In the genomic region with DNA sequence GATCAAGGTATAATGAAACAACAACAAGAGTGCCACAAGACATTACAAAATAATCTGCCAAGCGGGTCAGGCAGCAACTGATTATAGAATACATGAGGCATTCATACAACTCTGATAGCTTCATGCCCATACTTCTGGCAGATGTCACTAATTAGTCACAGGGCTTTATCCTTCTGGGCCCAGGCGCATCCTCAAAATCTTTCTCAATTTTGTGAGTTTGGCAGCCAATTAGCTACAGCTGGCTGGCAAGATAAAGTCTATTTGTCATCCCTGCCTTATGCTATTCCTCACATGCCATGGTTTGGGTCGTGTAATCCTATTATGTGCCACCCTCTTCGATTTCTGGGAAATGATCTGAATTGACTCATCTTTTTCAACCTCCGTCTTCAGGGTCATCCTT, we compare ENCODE assay signal across 27 cellular contexts.
"Had no signal": no experiment of that assay in that cellular context is flagged by ENCODE, and none has a peak within 500 bp of the region (broad histone marks: within the 10 kb centered on the region; RNA-seq: fewer than 3 reads in every experiment).

No MANE protein-coding gene starts in this region.

- H3K27me3 Mint-ChIP-seq: activated naive CD4-positive, alpha-beta T cell treated with anti-CD3 and anti-CD28 coated beads, Interleukin-2, amount 50 U/mL, for 24 hours; dendritic cell treated with granulocyte-macrophage colony-stimulating factor and Interleukin-4, amounts not matched to agents 40 ng/mL and 50 ng/mL, for 4 days; naive thymus-derived CD4-positive, alpha-beta T cell had no signal

- H3K27ac ChIP-seq: ascending aorta, brain microvascular endothelial cell, hepatocyte, left ventricle myocardium inferior, sigmoid colon, testis, uterus had no signal

- H3K79me2 ChIP-seq: hepatocyte had no signal

- H3K4me1 Mint-ChIP-seq: neural crest cell had no signal

- H3K36me3 Mint-ChIP-seq: activated naive CD4-positive, alpha-beta T cell treated with anti-CD3 and anti-CD28 coated beads, Interleukin-2, amount 50 U/mL, for 24 hours; naive thymus-derived CD4-positive, alpha-beta T cell had no signal

- DNase-seq: activated CD4-positive, alpha-beta T cell treated with anti-CD3 and anti-CD28 coated beads for 1 hour; activated CD4-positive, alpha-beta T cell treated with anti-CD3 and anti-CD28 coated beads, Interleukin-2, amount 50 U/mL, for 1 hour; activated CD8-positive, alpha-beta T cell treated with anti-CD3 and anti-CD28 coated beads, Interleukin-2, amount 10 ng/mL, durations not matched to agents 7 days and 5 days; activated gamma-delta T cell treated with Interleukin-2 at 50 U/mL for 16 hours; brain microvascular endothelial cell; caudate nucleus; effector CD4-positive, alpha-beta T cell; erythroblast; glutamatergic neuron; immature natural killer cell; kidney glomerular epithelial cell; left ventricle myocardium inferior; naive thymus-derived CD4-positive, alpha-beta T cell; retina; sigmoid colon; stimulated activated CD4-positive, alpha-beta T cell treated with anti-CD3 and anti-CD28 coated beads, Interleukin-2, amount 100 ng/mL, for 48 hours; stimulated activated naive CD4-positive, alpha-beta T cell; testis; trophoblast cell; uterus had no signal

- H3K27me3 ChIP-seq: ascending aorta, brain microvascular endothelial cell, hepatocyte, sigmoid colon, testis, uterus had no signal

- FAIRE-seq: endometrium, frontal cortex had no signal

- H2AFZ ChIP-seq: hepatocyte had no signal

- H3K9me3 ChIP-seq: ascending aorta, left ventricle myocardium inferior, sigmoid colon, testis, uterus had no signal

- H3K36me3 ChIP-seq: ascending aorta, brain microvascular endothelial cell, left ventricle myocardium inferior, sigmoid colon, uterus had no signal

- ATAC-seq: activated CD8-positive, alpha-beta T cell treated with anti-CD3 and anti-CD28 coated beads, Interleukin-2, amount 10 ng/mL, durations not matched to agents 7 days and 5 days; naive thymus-derived CD4-positive, alpha-beta T cell had no signal

- H3K4me1 ChIP-seq: ascending aorta, left ventricle myocardium inferior, testis, uterus had no signal

- H3K4me3 ChIP-seq: ascending aorta, hepatocyte, left ventricle myocardium inferior, sigmoid colon, testis, uterus had no signal

- H3K4me3 Mint-ChIP-seq: activated CD8-positive, alpha-beta T cell treated with anti-CD3 and anti-CD28 coated beads, Interleukin-2, amount 10 ng/mL, durations not matched to agents 7 days and 5 days; activated naive CD4-positive, alpha-beta T cell treated with anti-CD3 and anti-CD28 coated beads, Interleukin-2, amount 50 U/mL, for 24 hours; dendritic cell treated with granulocyte-macrophage colony-stimulating factor and Interleukin-4, amounts not matched to agents 40 ng/mL and 50 ng/mL, for 4 days; immature natural killer cell; naive thymus-derived CD4-positive, alpha-beta T cell; neural crest cell had no signal

- H3K9me3 Mint-ChIP-seq: immature natural killer cell had no signal

- H3K4me2 ChIP-seq: hepatocyte had no signal
